ENCODE assay signal across 15 cellular contexts in the genomic region with DNA sequence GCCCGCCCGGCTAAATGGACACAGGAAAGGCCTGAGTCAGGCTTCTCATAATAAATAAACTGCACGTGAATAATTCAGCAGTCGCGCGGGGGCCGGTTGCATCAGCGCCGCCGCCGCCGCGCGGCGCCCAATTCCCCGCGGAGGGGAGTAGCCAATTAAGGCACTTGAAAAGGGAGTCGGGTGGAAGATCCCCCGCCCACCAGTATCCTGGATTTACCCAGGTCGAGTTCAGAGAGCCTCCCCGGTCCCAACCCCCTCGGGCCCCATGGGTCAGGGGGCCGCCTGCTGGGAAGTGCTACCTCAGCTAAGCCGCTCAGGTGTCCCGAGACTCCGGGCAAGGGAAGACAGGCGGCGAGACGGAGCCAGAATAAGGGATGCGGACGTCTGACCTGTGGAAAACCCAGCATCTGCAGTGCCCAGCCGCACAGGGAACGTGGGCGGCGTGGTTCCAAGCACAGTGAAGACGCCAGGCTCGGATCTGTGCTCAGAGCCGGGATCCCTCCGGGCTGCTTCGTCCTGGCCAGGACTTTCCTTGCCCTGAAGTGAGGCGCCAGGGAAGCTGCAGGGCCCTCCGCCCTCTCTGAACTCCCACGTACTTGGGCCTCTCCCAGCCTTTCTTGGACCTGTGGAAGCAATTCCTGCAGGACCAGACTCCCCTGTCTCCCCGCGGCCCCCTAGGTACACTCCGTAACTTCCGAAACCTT. TPM values are rescaled to one million over a fixed set of nuclear protein-coding genes. Genes with fewer than 3 reads are reported as not detected.
A peak's percentile ranks its signal among the peaks of the same experiment; 100 is the strongest.
DNase-seq lines count a peak whose midpoint lies in the region; ATAC-seq and TF ChIP-seq lines count a peak whose summit lies in the region.
"Had no signal": no experiment of that assay in that cellular context is flagged by ENCODE, and none has a peak within 500 bp of the region (broad histone marks: within the 10 kb centered on the region; RNA-seq: fewer than 3 reads in every experiment).

No MANE protein-coding gene starts in this region.

- peaks cover 83 to 92% (median 87%) of the 10 kb centered on the region in 5 donors for H3K27me3 Mint-ChIP-seq in naive thymus-derived CD4-positive, alpha-beta T cell

- DNase-seq in BE2C (no peak), H7 (peak; percentile 94), coronary artery (ENCODE audit: low spot score) (no peak), COLO829 (ENCODE audit: low spot score) (no peak)
- no peak for DNase-seq in naive thymus-derived CD4-positive, alpha-beta T cell
- no peak for DNase-seq in activated CD8-positive, alpha-beta memory T cell treated with anti-CD3 and anti-CD28 coated beads for 24 hours
- DNase-seq: body of pancreas, Karpas-422, natural killer cell, NCI-H2107 had no signal

- no peak for TF ChIP-seq CTCF in BE2C (IDR thresholded peaks at IDR 0.05; ENCODE audit: low read depth, low read length)
- TF ChIP-seq CTCF in coronary artery (IDR thresholded peaks at IDR 0.05): no peak

- H3K27me3 ChIP-seq in BE2C (peaks cover 26% of the 10 kb centered on the region), H7 (ENCODE audit: control insufficient read depth, insufficient read depth, low read length) (peaks cover 93% of the 10 kb centered on the region)
- peaks cover 19 to 41% of the 10 kb centered on the region in 2 donors for H3K27me3 ChIP-seq in naive thymus-derived CD4-positive, alpha-beta T cell (ENCODE audit: control insufficient read depth in 2 of 2, insufficient read depth in 2 of 2, low read length in 2 of 2)

- peak overlapping the region in 9 of 10 donors; percentile 52 to 85 (median 69) for H3K4me3 Mint-ChIP-seq in naive thymus-derived CD4-positive, alpha-beta T cell

- no peaks in the 10 kb centered on the region for H3K4me1 ChIP-seq in BE2C
- peaks cover 6 to 16% of the 10 kb centered on the region in 2 donors for H3K4me1 ChIP-seq in naive thymus-derived CD4-positive, alpha-beta T cell (ENCODE audit: control insufficient read depth in 2 of 2, insufficient read depth in 2 of 2, low read length in 2 of 2)

- H3K36me3 Mint-ChIP-seq in naive thymus-derived CD4-positive, alpha-beta T cell: no peaks in the 10 kb centered on the region
- H3K36me3 Mint-ChIP-seq: CD14-positive monocyte, natural killer cell had no signal

- H3K27ac Mint-ChIP-seq in naive thymus-derived CD4-positive, alpha-beta T cell: no peak overlapping the region
- H3K27ac Mint-ChIP-seq: natural killer cell had no signal

- H3K4me3 ChIP-seq in BE2C (ENCODE audit: low read depth, low read length): peak overlapping the region; percentile 35
- peak overlapping the region; percentile 39 for H3K4me3 ChIP-seq in H7 (ENCODE audit: insufficient read depth, low read depth, low read length)
- H3K4me3 ChIP-seq in coronary artery: peak overlapping the region; percentile 25
- H3K4me3 ChIP-seq in naive thymus-derived CD4-positive, alpha-beta T cell (ENCODE audit: low read length): no peak overlapping the region
- H3K4me3 ChIP-seq: body of pancreas, skin epidermis had no signal

- no peaks in the 10 kb centered on the region for H3K9me3 ChIP-seq in BE2C
- H3K9me3 ChIP-seq in naive thymus-derived CD4-positive, alpha-beta T cell (ENCODE audit: control insufficient read depth in 2 of 3, low read length in 3 of 3): no peaks in the 10 kb centered on the region
- H3K9me3 ChIP-seq: body of pancreas had no signal

- peaks cover 0 to 3% (median 0%) of the 10 kb centered on the region in 11 donors for H3K9me3 Mint-ChIP-seq in naive thymus-derived CD4-positive, alpha-beta T cell
- H3K9me3 Mint-ChIP-seq: natural killer cell had no signal

- POLR2A ChIA-PET in naive thymus-derived CD4-positive, alpha-beta T cell (lab: Charles Lee): no interaction called here

- no peak overlapping the region for H3K27ac ChIP-seq in coronary artery
- no peak overlapping the region for H3K27ac ChIP-seq in naive thymus-derived CD4-positive, alpha-beta T cell (ENCODE audit: low read depth, low read length)
- H3K27ac ChIP-seq: body of pancreas, skin epidermis had no signal

- ATAC-seq in naive thymus-derived CD4-positive, alpha-beta T cell: no peak
- ATAC-seq in GM19035 (IDR thresholded peaks at IDR 0.05; ENCODE audit: unreplicated experiment) (no peak), HG03565 (IDR thresholded peaks at IDR 0.05; ENCODE audit: unreplicated experiment) (no peak)
- ATAC-seq: body of pancreas, HCT116 had no signal

- H3K36me3 ChIP-seq in BE2C (no peaks in the 10 kb centered on the region), H7 (replicated peaks; ENCODE audit: control insufficient read depth, insufficient read depth, low read length) (no peaks in the 10 kb centered on the region)
- no peaks in the 10 kb centered on the region for H3K36me3 ChIP-seq in naive thymus-derived CD4-positive, alpha-beta T cell (ENCODE audit: control insufficient read depth in 2 of 3, insufficient read depth in 3 of 3, low read length in 3 of 3)

- CTCF ChIA-PET in naive thymus-derived CD4-positive, alpha-beta T cell (lab: Charles Lee): no interaction called here

- peaks cover 9 to 24% (median 15%) of the 10 kb centered on the region in 7 donors for H3K4me1 Mint-ChIP-seq in naive thymus-derived CD4-positive, alpha-beta T cell

- intact Hi-C loops in naive thymus-derived CD4-positive, alpha-beta T cell (cut with micrococcal nuclease): no loop called here

RNA-seq across cellular contexts. Expression of a gene that starts 7.3 kb away (rescaled TPM):
- not detected for polyA plus RNA-seq in BE2C (2012; ENCODE audit: insufficient read depth, insufficient read length, low read depth)
- total RNA-seq in H7 (2014; rRNA removed; shearing (Covaris generic)): not detected in 2 replicates
- total RNA-seq in naive thymus-derived CD4-positive, alpha-beta T cell: not detected
- not detected for polyA plus RNA-seq in naive thymus-derived CD4-positive, alpha-beta T cell
- total RNA-seq: body of pancreas, natural killer cell had no signal
- polyA plus RNA-seq: CD14-positive monocyte had no signal
